In the genomic region with DNA sequence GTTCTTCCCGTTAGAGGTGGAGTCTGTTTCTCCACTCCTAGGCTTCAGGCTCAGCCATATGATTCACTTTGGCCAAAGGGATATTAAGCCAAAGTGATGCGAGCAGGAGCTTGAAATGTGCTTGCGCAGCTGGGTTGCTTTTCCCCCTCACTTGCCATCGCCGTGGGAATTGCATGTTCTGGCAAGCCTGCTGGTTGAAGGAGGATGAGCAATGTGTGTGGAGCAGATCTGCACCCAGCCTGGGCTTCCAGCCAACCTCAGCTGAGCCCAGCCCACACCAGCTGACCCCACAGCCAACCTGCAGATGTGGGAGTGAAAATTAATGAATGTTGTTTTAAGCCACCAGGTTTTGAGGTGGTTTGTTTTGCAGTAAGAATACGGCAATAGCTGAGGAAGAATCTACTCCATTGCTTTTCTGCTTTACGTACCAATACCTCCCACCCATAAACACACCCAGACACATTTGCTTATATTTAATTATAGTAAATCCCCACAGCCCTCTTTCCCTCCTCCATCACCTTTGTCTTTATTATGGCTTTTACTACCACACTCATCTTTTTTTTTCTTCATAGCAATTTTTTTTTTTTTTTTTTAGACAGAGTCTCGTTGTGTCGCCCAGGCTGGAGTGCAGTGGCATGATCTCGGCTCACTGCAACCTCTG, we compare ENCODE assay signal across 8 cellular contexts.
DNase-seq lines count a peak whose midpoint lies in the region; ATAC-seq and TF ChIP-seq lines count a peak whose summit lies in the region.

No MANE protein-coding gene starts in this region.

- no peaks in the 10 kb centered on the region for H3K27me3 Mint-ChIP-seq in endodermal cell (ENCODE audit: insufficient read depth)
- H3K27me3 Mint-ChIP-seq in activated T-cell treated with anti-CD3 and anti-CD28 coated beads, Interleukin-2, amount 50 U/mL, for 4 hours (ENCODE audit: low read depth) = no peaks in the 10 kb centered on the region

- no peaks in the 10 kb centered on the region for H3K4me1 Mint-ChIP-seq in endodermal cell
- H3K4me1 Mint-ChIP-seq in activated T-cell treated with anti-CD3 and anti-CD28 coated beads, Interleukin-2, amount 50 U/mL, for 4 hours (ENCODE audit: low read depth) = no peaks in the 10 kb centered on the region

- no peaks in the 10 kb centered on the region for H3K36me3 Mint-ChIP-seq in endodermal cell (ENCODE audit: low read depth)
- no peaks in the 10 kb centered on the region for H3K36me3 Mint-ChIP-seq in activated T-cell treated with anti-CD3 and anti-CD28 coated beads, Interleukin-2, amount 50 U/mL, for 4 hours (ENCODE audit: insufficient read depth)

- H3K27ac ChIP-seq in endodermal cell (ENCODE audit: low read depth, low read length) (no peak overlapping the region), osteoblast (ENCODE audit: low read depth, low read length) (no peak overlapping the region)

- WGBS in endodermal cell (ENCODE audit: insufficient coverage in 1 of 2, insufficient read length in 1 of 2), 2 experiments = 93 to 100% methylated on average over 2 to 8 of the region's 10 CpGs

- peak overlapping the region; percentile 40 for H3K4me2 ChIP-seq in osteoblast (ENCODE audit: insufficient read depth, low read length)

- no peaks in the 10 kb centered on the region for H4K20me1 ChIP-seq in osteoblast (ENCODE audit: insufficient read depth, low read length)

- no peaks in the 10 kb centered on the region for H3K27me3 ChIP-seq in endodermal cell (ENCODE audit: control insufficient read depth, insufficient read depth, low read length, poor library complexity, severe bottlenecking)
- peaks cover 4% of the 10 kb centered on the region for H3K27me3 ChIP-seq in osteoblast (ENCODE audit: insufficient read depth, low read length)

- H3K9me3 ChIP-seq in endodermal cell (ENCODE audit: control insufficient read depth, low read length) (no peaks in the 10 kb centered on the region), osteoblast (ENCODE audit: low read depth, low read length) (no peaks in the 10 kb centered on the region)

- no peak overlapping the region for H3K9ac ChIP-seq in endodermal cell (ENCODE audit: extremely low read depth, low read length, poor library complexity, severe bottlenecking)

- H2AFZ ChIP-seq in osteoblast (ENCODE audit: low read length) = peak overlapping the region; percentile 42

- H3K4me3 Mint-ChIP-seq in endodermal cell = no peak overlapping the region
- no peak overlapping the region for H3K4me3 Mint-ChIP-seq in activated T-cell treated with anti-CD3 and anti-CD28 coated beads, Interleukin-2, amount 50 U/mL, for 4 hours

- ATAC-seq in HG02938 (IDR thresholded peaks at IDR 0.05; ENCODE audit: unreplicated experiment) (no peak), HG03378 (IDR thresholded peaks at IDR 0.05; ENCODE audit: unreplicated experiment) (no peak)
- no peak for ATAC-seq in activated T-cell treated with anti-CD3 and anti-CD28 coated beads, Interleukin-2, amount 50 U/mL, for 4 hours

- H3K27ac Mint-ChIP-seq in endodermal cell = no peak overlapping the region

- H3K79me2 ChIP-seq in osteoblast (ENCODE audit: insufficient read depth, low read length) = no peaks in the 10 kb centered on the region

- no peaks in the 10 kb centered on the region for H3K36me3 ChIP-seq in endodermal cell (ENCODE audit: control insufficient read depth, insufficient read depth, low read length)
- no peaks in the 10 kb centered on the region for H3K36me3 ChIP-seq in osteoblast (ENCODE audit: insufficient read depth, low read length)

- H3K4me3 ChIP-seq in endodermal cell (ENCODE audit: low read length) (no peak overlapping the region), osteoblast (ENCODE audit: insufficient read depth, low read length) (no peak overlapping the region)

- TF ChIP-seq CTCF in endodermal cell (conservative IDR thresholded peaks at IDR 0.05) (no peak), osteoblast (IDR thresholded peaks at IDR 0.05; ENCODE audit: extremely low read depth, low read depth, low read length) (no peak)

- DNase-seq in ELR (ENCODE audit: low read depth) (peak; percentile 69), NCI-H446 (lab: John Stamatoyannopoulos, UW) (peak; percentile 85 to 97), endodermal cell (peak; percentile 38), osteoblast (ENCODE audit: insufficient read length, low spot score, missing footprints) (peak; percentile 92), MV-4-11 (lab: John Stamatoyannopoulos, UW) (no peak)
- DNase-seq in activated T-cell treated with anti-CD3 and anti-CD28 coated beads, Interleukin-2, amount 50 U/mL, for 4 hours = no peak

- peaks cover 50% of the 10 kb centered on the region for H3K9me3 Mint-ChIP-seq in endodermal cell
- no peaks in the 10 kb centered on the region for H3K9me3 Mint-ChIP-seq in activated T-cell treated with anti-CD3 and anti-CD28 coated beads, Interleukin-2, amount 50 U/mL, for 4 hours

- H3K4me1 ChIP-seq in endodermal cell (ENCODE audit: control insufficient read depth, insufficient read depth, low read length) = no peaks in the 10 kb centered on the region
- peaks cover 7% of the 10 kb centered on the region for H3K4me1 ChIP-seq in osteoblast (ENCODE audit: insufficient read depth, low read length)

Comparison
In these comparisons a context has a peak if more than half of its experiments do, and no peak if none do; other contexts are left out.
1. DNase-seq: peak in ELR (single experiment), NCI-H446 (2 of 2), endodermal cell (single experiment) and osteoblast (single experiment); none in activated T-cell treated with anti-CD3 and anti-CD28 coated beads, Interleukin-2, amount 50 U/mL, for 4 hours (single experiment) and MV-4-11 (single experiment).